1 cellular context compared by ENCODE assay signal in genomic region chr7:141032539-141033323, GRCh38. TPM values are rescaled to one million over a fixed set of nuclear protein-coding genes. Genes with fewer than 3 reads are reported as not detected.
"Had no signal": no experiment of that assay in that cellular context is flagged by ENCODE, and none has a peak within 500 bp of the region (broad histone marks: within the 10 kb centered on the region; RNA-seq: fewer than 3 reads in every experiment).

No MANE protein-coding gene starts in this region.

RNA-seq across cellular contexts. Expression of gene TMEM178B, which starts 41.1 kb away (rescaled TPM):
- polyA plus RNA-seq: immature natural killer cell had no signal
